8 cellular contexts compared by ENCODE assay signal in the genomic region with DNA sequence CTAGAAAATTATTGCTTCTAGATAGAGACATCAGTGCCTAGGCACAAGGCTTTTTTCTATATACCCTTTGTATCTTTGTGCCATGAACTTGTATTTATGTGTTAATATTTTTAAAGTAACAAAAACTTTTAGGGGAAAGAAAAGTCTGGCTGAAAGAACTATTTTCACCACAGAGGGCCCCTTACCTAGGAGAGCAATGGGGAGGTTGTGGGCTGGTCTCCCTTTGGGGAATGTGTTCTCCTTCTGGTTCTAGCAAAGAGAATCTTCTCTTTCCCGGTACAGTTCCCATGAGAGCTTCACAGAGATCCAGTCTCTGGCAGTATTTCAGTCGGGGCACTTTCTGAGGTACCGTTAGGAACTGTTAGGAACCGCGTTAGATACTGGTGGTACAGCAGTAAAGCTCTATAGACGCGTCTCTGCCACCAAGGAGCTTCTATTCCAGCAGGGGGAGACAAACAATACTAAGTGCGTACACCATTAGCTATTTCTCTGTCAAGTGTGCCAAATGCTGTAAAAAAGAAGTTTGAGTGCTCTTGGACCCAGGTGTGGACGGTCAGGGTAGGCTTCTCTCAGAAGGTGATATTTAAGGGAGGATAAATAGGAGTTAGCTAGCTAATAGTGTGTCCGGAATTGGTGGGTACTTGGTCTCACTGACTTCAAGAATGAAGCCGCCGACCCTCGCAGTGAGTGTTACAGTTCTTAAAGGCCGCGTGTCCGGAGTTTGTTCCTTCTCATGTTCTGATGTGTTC.
DNase-seq lines count a peak whose midpoint lies in the region; TF ChIP-seq lines count a peak whose summit lies in the region.

No MANE protein-coding gene starts in this region.

- no peak overlapping the region for H3K27ac ChIP-seq in MM.1S (ENCODE audit: low read length)

- no peaks in the 10 kb centered on the region for H3K79me2 ChIP-seq in MM.1S (ENCODE audit: low read length)

- H2AFZ ChIP-seq in MM.1S (ENCODE audit: low read length) = no peak overlapping the region

- H3K36me3 ChIP-seq in MM.1S (replicated peaks; ENCODE audit: insufficient read depth, low read length) = no peaks in the 10 kb centered on the region

- no peaks in the 10 kb centered on the region for H3K27me3 ChIP-seq in MM.1S (replicated peaks; ENCODE audit: insufficient read depth, low read length)

- H3K9me3 ChIP-seq in MM.1S (replicated peaks; ENCODE audit: insufficient read depth, low read length) = no peaks in the 10 kb centered on the region

- H3K4me3 ChIP-seq in MM.1S (ENCODE audit: low read length) = no peak overlapping the region

- H3F3A ChIP-seq in MM.1S (ENCODE audit: insufficient read depth, low read length) = no peaks in the 10 kb centered on the region

- H3K4me2 ChIP-seq in MM.1S (ENCODE audit: low read depth, low read length) = no peak overlapping the region

- H3K4me1 ChIP-seq in MM.1S (ENCODE audit: low read length) = no peaks in the 10 kb centered on the region

- no peak overlapping the region for H3K9ac ChIP-seq in MM.1S (ENCODE audit: low read length)

- no peaks in the 10 kb centered on the region for H4K20me1 ChIP-seq in MM.1S (ENCODE audit: insufficient read depth, low read length)

- peak; percentile 88 for TF ChIP-seq CTCF in MM.1S (IDR thresholded peaks at IDR 0.05; ENCODE audit: low read length)

- peak; percentile 71 for DNase-seq in SIG-M5 treated with dmso at 0.1 percent for 504 hours (lab: John Stamatoyannopoulos, UW; ENCODE audit: unreplicated experiment)
- DNase-seq in SIG-M5 (lab: John Stamatoyannopoulos, UW) = no peak
- DNase-seq in MM.1S = peak; percentile 80
- DNase-seq in SW480 (ENCODE audit: low spot score) = peak; percentile 52
- peak; percentile 75 to 79 for DNase-seq in T47D (ENCODE audit: low read depth in 1 of 2, low spot score in 1 of 2)
- DNase-seq in iris pigment epithelial cell (ENCODE audit: low read depth) = peak; percentile 67
- peak; percentile 46 for DNase-seq in stimulated activated CD4-positive, alpha-beta T cell treated with anti-CD3 and anti-CD28 coated beads, Interleukin-1b, Interleukin-23, amount 100 ng/mL, for 48 hours
- DNase-seq in NCI-H1048 (lab: John Stamatoyannopoulos, UW) = no peak

- H3K9me2 ChIP-seq in MM.1S (replicated peaks; ENCODE audit: insufficient read depth, low read length) = no peaks in the 10 kb centered on the region

- in situ Hi-C loops in T47D (cut with HindIII; ENCODE audit: low pct_unique_long_range_greater_than_20kb, low sequenced_read_pairs) = no loop called here

Comparison
In these comparisons a context has a peak if more than half of its experiments do, and no peak if none do; other contexts are left out.
1. DNase-seq: peak in SIG-M5 treated with dmso at 0.1 percent for 504 hours (single experiment), MM.1S (single experiment), SW480 (single experiment), T47D (2 of 2), iris pigment epithelial cell (single experiment) and stimulated activated CD4-positive, alpha-beta T cell treated with anti-CD3 and anti-CD28 coated beads, Interleukin-1b, Interleukin-23, amount 100 ng/mL, for 48 hours (single experiment); none in SIG-M5 (single experiment) and NCI-H1048 (single experiment).